8 cellular contexts compared by ENCODE assay signal in genomic region chr6:3230275-3231212, GRCh38. TPM values are rescaled to one million over a fixed set of nuclear protein-coding genes. Genes with fewer than 3 reads are reported as not detected.
DNase-seq lines count a peak whose midpoint lies in the region; ATAC-seq and TF ChIP-seq lines count a peak whose summit lies in the region.

No MANE protein-coding gene starts in this region.

- ATAC-seq in HG03520 (IDR thresholded peaks at IDR 0.05; ENCODE audit: unreplicated experiment) = no peak
- no peak for ATAC-seq in GM19452 (IDR thresholded peaks at IDR 0.05; ENCODE audit: unreplicated experiment)

- H3K4me3 ChIP-seq in GM08714 (ENCODE audit: low read length) = peak overlapping the region; percentile 10; the same call in 1 of the 2 replicates
- peak overlapping the region; percentile 55 to 58 for H3K4me3 ChIP-seq in vagina

- TF ChIP-seq CTCF in mesothelial cell of epicardium (IDR thresholded peaks at IDR 0.05; ENCODE audit: unreplicated experiment) (no peak), vagina (IDR thresholded peaks at IDR 0.05) (no peak)

- TF ChIP-seq POLR2A in vagina (IDR thresholded peaks at IDR 0.05) = no peak

- peak; percentile 54 for DNase-seq in NCI-H510A (lab: John Stamatoyannopoulos, UW)
- no peak for DNase-seq in mesothelial cell of epicardium (ENCODE audit: low spot score in 2 of 2, unreplicated experiment in 2 of 2)
- DNase-seq in vagina (ENCODE audit: extremely low spot score in 2 of 2) = no peak
- DNase-seq in AG20443 (ENCODE audit: low spot score) = no peak

- no peaks in the 10 kb centered on the region for H3K36me3 ChIP-seq in vagina

- no peaks in the 10 kb centered on the region for H3K9me3 ChIP-seq in vagina

- peaks cover 58% of the 10 kb centered on the region for H3K27me3 Mint-ChIP-seq in mesothelial cell of epicardium (ENCODE audit: low read depth)

- peak overlapping the region; percentile 91 for H3K27ac ChIP-seq in cingulate gyrus (ENCODE audit: low read depth, low read length)
- H3K27ac ChIP-seq in vagina = peak overlapping the region; percentile 70

- intact Hi-C loops in vagina (cut with DNase I) = no loop called here

- H3K27me3 ChIP-seq in vagina = no peaks in the 10 kb centered on the region

- H3K4me1 ChIP-seq in vagina = peaks cover 61% of the 10 kb centered on the region

- peaks cover 57% of the 10 kb centered on the region for H3K4me1 Mint-ChIP-seq in mesothelial cell of epicardium

- no peaks in the 10 kb centered on the region for H3K36me3 Mint-ChIP-seq in mesothelial cell of epicardium

- H3K27ac Mint-ChIP-seq in mesothelial cell of epicardium = peak overlapping the region; percentile 75

- H3K4me3 Mint-ChIP-seq in mesothelial cell of epicardium = peak overlapping the region; percentile 84

- no peaks in the 10 kb centered on the region for H3K9me3 Mint-ChIP-seq in mesothelial cell of epicardium

RNA-seq across cellular contexts. Expression of gene TUBB2B, which starts 3.1 kb away (rescaled TPM):
- total RNA-seq in mesothelial cell of epicardium (110 to 121 TPM (median 114 TPM) in 3 replicates), vagina (6.9 TPM)

RNA-seq across cellular contexts. Expression of gene PSMG4, which starts 28.2 kb away (rescaled TPM):
- total RNA-seq in mesothelial cell of epicardium = 26.1 to 27.8 TPM (median 26.6 TPM) in 3 replicates
- total RNA-seq in vagina = 25.0 TPM

Comparison
In these comparisons a context has a peak if more than half of its experiments do, and no peak if none do; other contexts are left out.
1. RNA of gene TUBB2B, which starts 3.1 kb away (total RNA-seq): 110 to 121 TPM in mesothelial cell of epicardium; 6.9 TPM in vagina (single experiment); every median in the first group is over 10 times any median in the second.